8 cellular contexts compared by ENCODE assay signal in the genomic region with DNA sequence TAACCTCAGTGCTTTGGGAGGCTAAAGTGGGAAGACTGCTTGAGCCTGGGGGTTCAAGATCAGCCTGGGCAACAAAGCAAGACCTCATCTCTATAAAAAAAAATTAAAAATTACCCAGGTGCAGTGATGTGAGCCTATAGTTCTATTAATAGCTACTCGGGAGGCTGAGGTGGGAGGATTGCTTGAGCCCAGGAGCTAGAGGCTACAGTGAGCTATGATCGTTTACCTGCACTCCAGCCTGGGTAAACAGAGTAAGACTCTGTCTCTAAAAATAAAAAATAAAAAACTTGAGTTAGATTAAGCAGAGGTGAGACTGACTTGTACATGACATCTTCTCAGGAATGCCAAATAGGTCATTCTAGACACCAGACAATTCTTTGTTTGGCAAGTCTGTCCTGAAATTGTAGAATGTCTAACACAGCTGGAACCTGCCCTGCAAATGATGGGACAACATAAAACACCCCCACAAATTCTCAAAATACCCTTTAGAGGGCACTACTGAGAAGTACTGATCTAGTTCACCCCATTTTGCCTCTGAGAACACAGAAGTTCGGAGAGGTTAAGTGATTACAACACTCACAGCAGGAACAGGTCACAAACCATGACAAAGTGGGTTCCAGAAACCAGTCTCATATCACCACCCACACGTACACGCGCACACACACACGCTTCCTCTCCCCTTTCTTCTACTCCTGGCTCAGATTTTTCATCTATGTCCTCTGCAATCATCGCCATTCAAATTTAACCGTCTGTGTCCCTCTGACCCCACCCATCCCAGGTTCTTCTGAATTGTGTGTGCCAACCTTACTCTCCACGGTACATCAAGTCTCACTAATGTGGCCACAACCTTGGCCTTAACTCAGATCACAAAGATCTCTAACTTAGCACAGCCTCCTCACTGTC. TPM values are rescaled to one million over a fixed set of nuclear protein-coding genes. Genes with fewer than 3 reads are reported as not detected.
DNase-seq lines count a peak whose midpoint lies in the region; ATAC-seq lines count a peak whose summit lies in the region.

No MANE protein-coding gene starts in this region.

- H4K20me1 ChIP-seq in BLaER1 treated with 17β-estradiol and CSF1 and Interleukin-3, amounts not matched to agents 10 nM and 100 nM, result peaks cover 0 to 21% (median 0%) of the 10 kb centered on the region in 11 experiments; a peak in 2 of 22 replicates

- DNase-seq in activated CD4-positive, alpha-beta T cell treated with anti-CD3 and anti-CD28 coated beads for 48 hours, result peak; percentile 78
- no peak for DNase-seq in epithelial cell of prostate (ENCODE audit: low read depth, low spot score)
- DNase-seq in sciatic nerve (ENCODE audit: low spot score), result no peak
- DNase-seq in posterior cingulate gyrus, result no peak
- no peak for DNase-seq in NCI-H226

- H3K9me3 ChIP-seq in BLaER1 treated with 17β-estradiol and CSF1 and Interleukin-3, amounts not matched to agents 10 nM and 100 nM (replicated peaks in 1 of 11), result peaks cover 0 to 17% (median 0%) of the 10 kb centered on the region in 11 experiments; a peak in 2 of 22 replicates

- no peak overlapping the region for H3K4me3 ChIP-seq in BLaER1 treated with 17β-estradiol and CSF1 and Interleukin-3, amounts not matched to agents 10 nM and 100 nM

- peaks cover 10 to 94% (median 32%) of the 10 kb centered on the region in 10 experiments; a peak in 17 of 20 replicates for H3K4me1 ChIP-seq in BLaER1 treated with 17β-estradiol and CSF1 and Interleukin-3, amounts not matched to agents 10 nM and 100 nM

- H3K9ac ChIP-seq in BLaER1 treated with 17β-estradiol and CSF1 and Interleukin-3, amounts not matched to agents 10 nM and 100 nM, result peak overlapping the region in 3 of 11 experiments; percentile 23 to 38 (median 23); a peak in 3 of 22 replicates

- H3K4me2 ChIP-seq in BLaER1 treated with 17β-estradiol and CSF1 and Interleukin-3, amounts not matched to agents 10 nM and 100 nM, result peak overlapping the region in 9 of 11 experiments; percentile 21 to 84 (median 47); a peak in 17 of 22 replicates

- intact Hi-C loops in sciatic nerve (cut with DNase I), result no loop called here
- intact Hi-C loops in posterior cingulate gyrus (cut with DNase I), result no loop called here

- H3K27ac ChIP-seq in BLaER1 treated with 17β-estradiol and CSF1 and Interleukin-3, amounts not matched to agents 10 nM and 100 nM, result peak overlapping the region in 10 of 11 experiments; percentile 6 to 81 (median 54); a peak in 19 of 22 replicates
- H3K27ac ChIP-seq in epithelial cell of prostate, result peak overlapping the region; percentile 89

- peaks cover 0 to 36% (median 0%) of the 10 kb centered on the region in 11 experiments; a peak in 7 of 22 replicates for H3K36me3 ChIP-seq in BLaER1 treated with 17β-estradiol and CSF1 and Interleukin-3, amounts not matched to agents 10 nM and 100 nM

- no peaks in the 10 kb centered on the region for H3K27me3 ChIP-seq in BLaER1 treated with 17β-estradiol and CSF1 and Interleukin-3, amounts not matched to agents 10 nM and 100 nM

- ATAC-seq in GM21360 (IDR thresholded peaks at IDR 0.05; ENCODE audit: unreplicated experiment) (peak; percentile 86), HG03571 (IDR thresholded peaks at IDR 0.05; ENCODE audit: unreplicated experiment) (peak; percentile 84), sciatic nerve (peak; percentile 77)

RNA-seq across cellular contexts. Expression of a gene that starts 38.3 kb away (rescaled TPM):
- total RNA-seq in sciatic nerve, result 18.2 TPM
